ENCODE assay signal across 16 cellular contexts in genomic region chr13:113453962-113454361, GRCh38. TPM values are rescaled to one million over a fixed set of nuclear protein-coding genes. Genes with fewer than 3 reads are reported as not detected.
A peak's percentile ranks its signal among the peaks of the same experiment; 100 is the strongest.
DNase-seq lines count a peak whose midpoint lies in the region; ATAC-seq and TF ChIP-seq lines count a peak whose summit lies in the region.
"Had no signal": no experiment of that assay in that cellular context is flagged by ENCODE, and none has a peak within 500 bp of the region (broad histone marks: within the 10 kb centered on the region; RNA-seq: fewer than 3 reads in every experiment).

No MANE protein-coding gene starts in this region.

- H3K27ac ChIP-seq in A673 (ENCODE audit: low read depth, low read length, poor library complexity, severe bottlenecking), result peak overlapping the region; percentile 71
- H3K27ac ChIP-seq in muscle layer of colon (ENCODE audit: low read depth, low read length), result peak overlapping the region; percentile 49
- no peak overlapping the region for H3K27ac ChIP-seq in aorta (ENCODE audit: low read depth in 1 of 2, low read length in 2 of 2)

- peaks cover 34% of the 10 kb centered on the region for H3K4me1 ChIP-seq in A673 (ENCODE audit: insufficient read depth, low read length, poor library complexity, severe bottlenecking)
- peaks cover 21% of the 10 kb centered on the region for H3K4me1 ChIP-seq in muscle layer of colon (ENCODE audit: insufficient read depth, low read length)
- no peaks in the 10 kb centered on the region for H3K4me1 ChIP-seq in aorta (ENCODE audit: control insufficient read depth in 1 of 2, insufficient read depth in 2 of 2, low read length in 2 of 2)

- intact Hi-C loops in A673 (cut with micrococcal nuclease; ENCODE audit: unreplicated experiment) (no loop called here), aorta (cut with DNase I) (loop anchor here (5.0 kb wide), 3 partner anchors 57 to 177 kb away; no protein-coding TSS in a partner anchor)

- ATAC-seq in aorta (ENCODE audit: low FRiP score) (no peak), GM18858 (IDR thresholded peaks at IDR 0.05; ENCODE audit: unreplicated experiment) (no peak), GM18517 (IDR thresholded peaks at IDR 0.05; ENCODE audit: unreplicated experiment) (no peak)
- ATAC-seq: natural killer cell treated with Interleukin-12 subunit alpha and Interleukin-12 subunit beta and Interleukin-15 and Interleukin-18, amount 100 ng/mL, for 72 hours had no signal

- H3K27me3 ChIP-seq in A673 (replicated peaks; ENCODE audit: insufficient read depth, low read depth, low read length, poor library complexity) (no peaks in the 10 kb centered on the region), muscle layer of colon (ENCODE audit: control insufficient read depth in 1 of 2, insufficient read depth in 2 of 2, low read length in 2 of 2) (no peaks in the 10 kb centered on the region), aorta (ENCODE audit: control insufficient read depth in 1 of 2, insufficient read depth in 2 of 2, low read length in 1 of 2) (no peaks in the 10 kb centered on the region)

- TF ChIP-seq CTCF in A673 (conservative IDR thresholded peaks at IDR 0.05; ENCODE audit: low read depth, low read length), result no peak
- no peak for TF ChIP-seq CTCF in astrocyte of the cerebellum (IDR thresholded peaks at IDR 0.05; ENCODE audit: low read depth, low read length, missing control alignments)
- no peak for TF ChIP-seq CTCF in GM13976 (IDR thresholded peaks at IDR 0.05; ENCODE audit: borderline replicate concordance, control extremely low read depth, extremely low read depth, insufficient read depth, missing control alignments)

- POLR2A ChIA-PET in A673 (lab: Charles Lee; ENCODE audit: low non-redundant PET), result no interaction called here

- CTCF ChIA-PET in A673 (lab: Charles Lee), result no interaction called here

- H3K9me3 ChIP-seq in A673 (ENCODE audit: low read depth, low read length, poor library complexity, severe bottlenecking) (no peaks in the 10 kb centered on the region), muscle layer of colon (ENCODE audit: low read length) (no peaks in the 10 kb centered on the region), aorta (ENCODE audit: control insufficient read depth, low read length) (no peaks in the 10 kb centered on the region)

- H3K4me3 ChIP-seq in A673 (ENCODE audit: low read depth, low read length, poor library complexity, severe bottlenecking), result no peak overlapping the region
- H3K4me3 ChIP-seq in astrocyte of the cerebellum (ENCODE audit: low read depth, low read length), result no peak overlapping the region
- no peak overlapping the region for H3K4me3 ChIP-seq in muscle layer of colon (ENCODE audit: low read depth in 1 of 2, low read length in 2 of 2)
- no peak overlapping the region for H3K4me3 ChIP-seq in aorta (ENCODE audit: low read length in 2 of 2)
- H3K4me3 ChIP-seq: skin epidermis had no signal

- WGBS in aorta, 2 donors, result 89% methylated on average over 11 of the region's 11 CpGs

- no TSS peak for BruUV-seq in A673 (replicated peaks; lab: Mats Ljungman, UMichigan)

- H3K36me3 ChIP-seq in A673 (ENCODE audit: insufficient read depth, low read length, poor library complexity, severe bottlenecking) (peaks cover 7% of the 10 kb centered on the region), muscle layer of colon (ENCODE audit: insufficient read depth, low read length) (peaks cover 24% of the 10 kb centered on the region), aorta (ENCODE audit: control insufficient read depth in 1 of 2, insufficient read depth in 2 of 2, low read length in 1 of 2) (peaks cover 0 to 3% of the 10 kb centered on the region in 2 donors)

- in situ Hi-C loops in astrocyte of the cerebellum (cut with HindIII; ENCODE audit: low sequenced_read_pairs), result no loop called here
- in situ Hi-C loops in GM13976 (cut with MboI; ENCODE audit: low sequenced_read_pairs, unreplicated experiment), result no loop called here

- DNase-seq in A673 (ENCODE audit: low spot score), result peak; percentile 46
- DNase-seq in EH (ENCODE audit: low read depth), result peak; percentile 84
- DNase-seq in astrocyte of the cerebellum (ENCODE audit: low read depth), result peak; percentile 78
- no peak for DNase-seq in aorta
- DNase-seq in GM13976 (ENCODE audit: low spot score), result no peak
- DNase-seq: activated CD4-positive, alpha-beta T cell treated with anti-CD3 and anti-CD28 coated beads for 48 hours; activated naive CD8-positive, alpha-beta T cell treated with anti-CD3 and anti-CD28 coated beads, Interleukin-2, amount 10 ng/mL, durations not matched to agents 7 days and 5 days; C1 segment of cervical spinal cord; hypothalamus; NCI-H1930; stimulated activated naive CD4-positive, alpha-beta T cell had no signal

- no peak overlapping the region for H3K9ac ChIP-seq in muscle layer of colon (ENCODE audit: low read length)

RNA-seq across cellular contexts. Expression of gene ADPRHL1, which starts 0.7 kb away (rescaled TPM):
- 3.9 and 4.4 TPM in 2 replicates for total RNA-seq in A673 (2021)
- total RNA-seq in aorta, result 10 to 100 TPM in 1 of 2 donors, 1 to 10 TPM in 1; 2.4 to 10.8 TPM
- polyA plus RNA-seq in aorta, result 1 to 10 TPM; 2.0 to 3.9 TPM

RNA-seq across cellular contexts. Expression of gene DCUN1D2, which starts 36.5 kb away (rescaled TPM):
- total RNA-seq in A673 (2021), result 38.6 and 44.8 TPM in 2 replicates
- 10 to 100 TPM; 16.3 to 28.2 TPM for total RNA-seq in aorta
- polyA plus RNA-seq in aorta, result 10 to 100 TPM in 1 of 2 donors, 1 to 10 TPM in 1; 7.4 to 16.9 TPM

Comparison
In these comparisons a context has a peak if more than half of its experiments do, and no peak if none do; other contexts are left out.
1. DNase-seq: peak in A673 (single experiment), EH (single experiment) and astrocyte of the cerebellum (single experiment); none in aorta (0 of 2) and GM13976 (single experiment).
2. H3K27ac ChIP-seq: peak in A673 (single experiment) and muscle layer of colon (single experiment); none in aorta (0 of 2).